Comparison of ENCODE assay signal across 12 cellular contexts in the genomic region with DNA sequence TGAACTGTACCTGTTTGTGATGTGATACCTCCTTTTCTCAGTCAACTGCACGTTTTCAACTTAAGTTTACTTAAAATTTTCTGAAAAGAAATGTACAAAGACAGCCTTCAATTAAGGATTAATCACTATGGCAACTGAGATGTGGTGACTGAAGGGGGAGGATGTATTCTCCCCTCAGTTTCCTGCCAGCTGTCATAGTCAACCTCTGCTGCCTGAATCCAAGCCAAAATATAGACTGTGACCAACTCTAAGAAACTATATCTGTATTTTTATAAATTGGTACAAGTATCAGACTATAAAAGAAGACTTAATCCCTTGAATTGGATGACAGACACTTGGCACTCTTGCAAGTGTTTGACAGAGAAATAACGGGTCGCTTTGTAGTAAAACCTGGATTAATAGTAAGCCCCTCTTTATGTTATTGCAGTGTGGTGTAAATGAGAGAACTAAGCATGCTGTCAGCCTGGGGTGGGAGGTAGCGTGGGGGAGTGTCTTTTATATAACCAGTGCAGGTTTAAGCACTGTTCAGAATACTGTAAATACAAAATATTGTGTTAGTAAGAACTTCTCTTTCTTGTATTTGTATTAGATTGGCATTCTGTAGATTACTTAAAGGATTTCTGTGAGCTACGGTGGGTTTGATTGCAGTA.
DNase-seq lines count a peak whose midpoint lies in the region; ATAC-seq and TF ChIP-seq lines count a peak whose summit lies in the region.
"Had no signal": no experiment of that assay in that cellular context is flagged by ENCODE, and none has a peak within 500 bp of the region (broad histone marks: within the 10 kb centered on the region; RNA-seq: fewer than 3 reads in every experiment).

No MANE protein-coding gene starts in this region.

- H3K4me1 Mint-ChIP-seq in activated CD8-positive, alpha-beta memory T cell treated with anti-CD3 and anti-CD28 coated beads, Interleukin-2, amount 10 ng/mL, durations not matched to agents 7 days and 5 days = peaks cover 24% of the 10 kb centered on the region
- peaks cover 29% of the 10 kb centered on the region for H3K4me1 Mint-ChIP-seq in activated naive CD8-positive, alpha-beta T cell treated with anti-CD3 and anti-CD28 coated beads, Interleukin-2, amount 50 U/mL, for 24 hours
- H3K4me1 Mint-ChIP-seq in stimulated activated effector memory CD8-positive, alpha-beta T cell treated with anti-CD3 and anti-CD28 coated beads, Interleukin-12 subunit alpha, Interleukin-12 subunit beta, amount 100 ng/mL, for 72 hours = peaks cover 24% of the 10 kb centered on the region
- no peaks in the 10 kb centered on the region for H3K4me1 Mint-ChIP-seq in HFFc6 (ENCODE audit: low read depth)

- H3K36me3 Mint-ChIP-seq in activated CD8-positive, alpha-beta memory T cell treated with anti-CD3 and anti-CD28 coated beads, Interleukin-2, amount 10 ng/mL, durations not matched to agents 7 days and 5 days = peaks cover 39% of the 10 kb centered on the region
- peaks cover 48% of the 10 kb centered on the region for H3K36me3 Mint-ChIP-seq in activated naive CD8-positive, alpha-beta T cell treated with anti-CD3 and anti-CD28 coated beads, Interleukin-2, amount 50 U/mL, for 24 hours (ENCODE audit: low read depth)
- H3K36me3 Mint-ChIP-seq in stimulated activated effector memory CD8-positive, alpha-beta T cell treated with anti-CD3 and anti-CD28 coated beads, Interleukin-12 subunit alpha, Interleukin-12 subunit beta, amount 100 ng/mL, for 72 hours = peaks cover 8% of the 10 kb centered on the region
- H3K36me3 Mint-ChIP-seq in HFFc6 (ENCODE audit: low read depth) = peaks cover 18% of the 10 kb centered on the region

- H3K27ac Mint-ChIP-seq in activated CD8-positive, alpha-beta memory T cell treated with anti-CD3 and anti-CD28 coated beads, Interleukin-2, amount 10 ng/mL, durations not matched to agents 7 days and 5 days = peak overlapping the region; percentile 12
- H3K27ac Mint-ChIP-seq in activated naive CD8-positive, alpha-beta T cell treated with anti-CD3 and anti-CD28 coated beads, Interleukin-2, amount 50 U/mL, for 24 hours = no peak overlapping the region
- peak overlapping the region; percentile 29 for H3K27ac Mint-ChIP-seq in stimulated activated effector memory CD8-positive, alpha-beta T cell treated with anti-CD3 and anti-CD28 coated beads, Interleukin-12 subunit alpha, Interleukin-12 subunit beta, amount 100 ng/mL, for 72 hours
- no peak overlapping the region for H3K27ac Mint-ChIP-seq in HFFc6
- H3K27ac Mint-ChIP-seq: T-helper 1 cell treated with Interleukin-12 subunit alpha and Interleukin-12 subunit beta and Interleukin-4 antibody, amounts not matched to agents 30 μg/mL and 1 μg/mL, for 36 hours had no signal

- H3K27me3 Mint-ChIP-seq in activated CD8-positive, alpha-beta memory T cell treated with anti-CD3 and anti-CD28 coated beads, Interleukin-2, amount 10 ng/mL, durations not matched to agents 7 days and 5 days = no peaks in the 10 kb centered on the region
- H3K27me3 Mint-ChIP-seq in activated naive CD8-positive, alpha-beta T cell treated with anti-CD3 and anti-CD28 coated beads, Interleukin-2, amount 50 U/mL, for 24 hours = no peaks in the 10 kb centered on the region
- H3K27me3 Mint-ChIP-seq in HFFc6 (ENCODE audit: insufficient read depth) = peaks cover 1% of the 10 kb centered on the region; the same call in 1 of the 2 replicates

- no peak for DNase-seq in activated CD8-positive, alpha-beta memory T cell treated with anti-CD3 and anti-CD28 coated beads, Interleukin-2, amount 10 ng/mL, durations not matched to agents 7 days and 5 days
- no peak for DNase-seq in activated CD8-positive, alpha-beta memory T cell treated with anti-CD3 and anti-CD28 coated beads, Interleukin-2, amount 50 U/mL, for 4 hours
- DNase-seq in NCI-H2227 treated with DMSO at 0.1 percent for 48 hours (lab: John Stamatoyannopoulos, UW) (peak; percentile 34), NCI-H446 treated with DMSO at 0.1 percent for 48 hours (lab: John Stamatoyannopoulos, UW) (no peak), HFFc6 (no peak), posterior cingulate gyrus (no peak)
- DNase-seq in activated naive CD8-positive, alpha-beta T cell treated with anti-CD3 and anti-CD28 coated beads, Interleukin-2, amount 50 U/mL, for 24 hours = no peak
- DNase-seq in stimulated activated effector memory CD8-positive, alpha-beta T cell treated with anti-CD3 and anti-CD28 coated beads, Interleukin-12 subunit alpha, Interleukin-12 subunit beta, amount 100 ng/mL, for 72 hours (ENCODE audit: low spot score in 2 of 2) = no peak
- DNase-seq: activated gamma-delta T cell treated with Interleukin-2 at 50 U/mL for 16 hours, NCI-H146, occipital lobe had no signal

- peak; percentile 81 for ATAC-seq in activated CD8-positive, alpha-beta memory T cell treated with anti-CD3 and anti-CD28 coated beads, Interleukin-2, amount 10 ng/mL, durations not matched to agents 7 days and 5 days
- ATAC-seq in activated naive CD8-positive, alpha-beta T cell treated with anti-CD3 and anti-CD28 coated beads, Interleukin-2, amount 50 U/mL, for 24 hours = peak; percentile 59
- ATAC-seq in stimulated activated effector memory CD8-positive, alpha-beta T cell treated with anti-CD3 and anti-CD28 coated beads, Interleukin-12 subunit alpha, Interleukin-12 subunit beta, amount 100 ng/mL, for 72 hours = peak; percentile 76

- CTCF ChIA-PET in activated CD8-positive, alpha-beta memory T cell treated with anti-CD3 and anti-CD28 coated beads, Interleukin-2, amount 10 ng/mL, durations not matched to agents 7 days and 5 days (lab: Charles Lee) = interaction anchor here (0.9 kb wide), 1 partner anchor 38 kb away, joined by 3 read pairs; no protein-coding TSS in a partner anchor

- H3K9me3 Mint-ChIP-seq in activated CD8-positive, alpha-beta memory T cell treated with anti-CD3 and anti-CD28 coated beads, Interleukin-2, amount 10 ng/mL, durations not matched to agents 7 days and 5 days (ENCODE audit: low read depth) = peaks cover 3% of the 10 kb centered on the region
- peaks cover 3% of the 10 kb centered on the region for H3K9me3 Mint-ChIP-seq in activated naive CD8-positive, alpha-beta T cell treated with anti-CD3 and anti-CD28 coated beads, Interleukin-2, amount 50 U/mL, for 24 hours
- no peaks in the 10 kb centered on the region for H3K9me3 Mint-ChIP-seq in stimulated activated effector memory CD8-positive, alpha-beta T cell treated with anti-CD3 and anti-CD28 coated beads, Interleukin-12 subunit alpha, Interleukin-12 subunit beta, amount 100 ng/mL, for 72 hours
- no peaks in the 10 kb centered on the region for H3K9me3 Mint-ChIP-seq in HFFc6

- no peak overlapping the region for H3K4me3 Mint-ChIP-seq in activated CD8-positive, alpha-beta memory T cell treated with anti-CD3 and anti-CD28 coated beads, Interleukin-2, amount 10 ng/mL, durations not matched to agents 7 days and 5 days
- H3K4me3 Mint-ChIP-seq in activated naive CD8-positive, alpha-beta T cell treated with anti-CD3 and anti-CD28 coated beads, Interleukin-2, amount 50 U/mL, for 24 hours = no peak overlapping the region
- no peak overlapping the region for H3K4me3 Mint-ChIP-seq in stimulated activated effector memory CD8-positive, alpha-beta T cell treated with anti-CD3 and anti-CD28 coated beads, Interleukin-12 subunit alpha, Interleukin-12 subunit beta, amount 100 ng/mL, for 72 hours
- no peak overlapping the region for H3K4me3 Mint-ChIP-seq in HFFc6
- H3K4me3 Mint-ChIP-seq: T-helper 1 cell treated with Interleukin-12 subunit alpha and Interleukin-12 subunit beta and Interleukin-4 antibody, amounts not matched to agents 30 μg/mL and 1 μg/mL, for 36 hours had no signal

- intact Hi-C loops in posterior cingulate gyrus (cut with DNase I) = no loop called here

- no peak for TF ChIP-seq CTCF in HFFc6 (IDR thresholded peaks at IDR 0.05)

Comparison
In these comparisons a context has a peak if more than half of its experiments do, and no peak if none do; other contexts are left out.
1. H3K27ac Mint-ChIP-seq: peak in activated CD8-positive, alpha-beta memory T cell treated with anti-CD3 and anti-CD28 coated beads, Interleukin-2, amount 10 ng/mL, durations not matched to agents 7 days and 5 days (single experiment) and stimulated activated effector memory CD8-positive, alpha-beta T cell treated with anti-CD3 and anti-CD28 coated beads, Interleukin-12 subunit alpha, Interleukin-12 subunit beta, amount 100 ng/mL, for 72 hours (single experiment); none in activated naive CD8-positive, alpha-beta T cell treated with anti-CD3 and anti-CD28 coated beads, Interleukin-2, amount 50 U/mL, for 24 hours (single experiment) and HFFc6 (single experiment).
2. Peak in every context shown above with its lines, with median percentiles within 50 percentile points of each other: ATAC-seq.